In the genomic region with DNA sequence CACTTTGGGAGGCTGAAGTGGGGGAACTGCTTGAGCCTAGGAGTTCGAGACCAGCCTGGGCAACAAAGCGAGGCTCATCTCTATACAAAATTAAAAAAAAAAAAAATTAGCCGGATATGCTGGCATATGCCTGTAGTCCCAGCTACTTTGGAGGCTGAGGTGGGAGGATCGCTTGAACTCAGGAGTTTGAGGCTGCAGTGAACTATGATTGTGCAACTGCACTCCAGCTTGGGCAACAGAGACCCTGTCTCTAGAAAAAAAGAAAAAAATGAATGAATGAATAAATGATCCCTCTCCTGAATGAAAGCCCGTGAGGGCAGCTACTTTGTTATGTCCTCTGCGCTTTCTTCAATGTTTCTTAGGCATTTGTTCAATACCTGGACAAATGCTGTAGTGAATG, we compare ENCODE assay signal across 21 cellular contexts.
"Had no signal": no experiment of that assay in that cellular context is flagged by ENCODE, and none has a peak within 500 bp of the region (broad histone marks: within the 10 kb centered on the region; RNA-seq: fewer than 3 reads in every experiment).

No MANE protein-coding gene starts in this region.

- FAIRE-seq: RCC 7860, TTC549 had no signal

- H3K27ac ChIP-seq: SK-N-MC, VCaP had no signal

- H3K27me3 ChIP-seq: breast epithelium had no signal

- H3K4me3 ChIP-seq: breast epithelium, SK-N-MC had no signal

- ATAC-seq: T-cell had no signal

- H3K36me3 ChIP-seq: breast epithelium had no signal

- H3K9me3 ChIP-seq: breast epithelium had no signal

- DNase-seq: activated CD4-positive, alpha-beta memory T cell treated with anti-CD3 and anti-CD28 coated beads, Interleukin-2, amount 10 ng/mL, durations not matched to agents 7 days and 5 days; activated CD4-positive, alpha-beta T cell treated with anti-CD3 and anti-CD28 coated beads for 36 hours; activated CD4-positive, alpha-beta T cell treated with anti-CD3 and anti-CD28 coated beads, Interleukin-2, amount 50 U/mL, for 1 hour; activated CD4-positive, CD25-positive, alpha-beta regulatory T cell; activated gamma-delta T cell; activated naive CD4-positive, alpha-beta T cell treated with anti-CD3 and anti-CD28 coated beads, Interleukin-2, amount 10 ng/mL, durations not matched to agents 7 days and 5 days; activated T-cell treated with anti-CD3 and anti-CD28 coated beads for 4 hours; activated T-cell treated with anti-CD3 and anti-CD28 coated beads, Interleukin-2, amount 50 U/mL, for 48 hours; caudate nucleus; KG1; NCI-H1092 treated with DMSO at 0.1 percent for 48 hours; NCI-H1417 treated with DMSO at 0.1 percent for 48 hours; NCI-H2029 treated with DMSO at 0.1 percent for 48 hours; NCI-H510A treated with DMSO at 0.1 percent for 48 hours; T-cell; T1000 had no signal
